1 cellular context compared by ENCODE assay signal in the genomic region with DNA sequence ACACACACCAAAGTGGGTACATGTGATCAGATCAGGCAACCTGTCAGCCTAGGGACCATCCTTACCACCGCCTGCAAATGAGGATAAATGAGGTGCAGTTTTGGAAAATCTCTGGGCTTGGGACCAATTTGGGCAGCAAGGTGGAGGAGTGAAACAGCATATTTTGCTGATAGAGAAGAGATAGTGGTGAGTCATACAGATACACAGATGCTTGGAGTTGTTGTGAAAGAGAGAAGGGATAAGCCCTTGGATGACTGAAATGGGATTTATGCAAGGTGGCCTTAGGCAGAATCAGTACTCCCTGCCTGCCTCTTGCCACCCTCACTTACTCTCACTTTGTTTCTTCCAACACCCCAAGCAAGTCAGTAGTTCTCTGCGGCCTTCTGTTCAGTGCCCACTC.
A peak's percentile ranks its signal among the peaks of the same experiment; 100 is the strongest.
TF ChIP-seq lines count a peak whose summit lies in the region.

No MANE protein-coding gene starts in this region.

TF ChIP-seq in A549, 52 proteins besides CTCF, POLR2A, EP300 and RAD21:
- TF ChIP-seq HOXB5 (CRISPR knock-in tag; IDR thresholded peaks at IDR 0.05) (no peak), RFX5 (IDR thresholded peaks at IDR 0.05) (no peak), FOSL2 (IDR thresholded peaks at IDR 0.05) (no peak), FOSL2 (CRISPR knock-in tag; IDR thresholded peaks at IDR 0.05) (peak; percentile 18; the same call in 1 of the 2 replicates), EHMT2 (IDR thresholded peaks at IDR 0.05; ENCODE audit: low read depth) (no peak), HDAC2 (IDR thresholded peaks at IDR 0.05) (no peak), HOXB13 (CRISPR knock-in tag; IDR thresholded peaks at IDR 0.05; ENCODE audit: low read depth) (no peak)
- TF ChIP-seq, protein P1, sequence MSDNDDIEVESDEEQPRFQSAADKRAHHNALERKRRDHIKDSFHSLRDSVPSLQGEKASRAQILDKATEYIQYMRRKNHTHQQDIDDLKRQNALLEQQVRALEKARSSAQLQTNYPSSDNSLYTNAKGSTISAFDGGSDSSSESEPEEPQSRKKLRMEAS (IDR thresholded peaks at IDR 0.05), result no peak
TF ChIP-seq in A549: peak in this region for 1.
